24 cellular contexts compared by ENCODE assay signal in genomic region chr3:73021301-73021700, GRCh38.
"Had no signal": no experiment of that assay in that cellular context is flagged by ENCODE, and none has a peak within 500 bp of the region (broad histone marks: within the 10 kb centered on the region; RNA-seq: fewer than 3 reads in every experiment).

No MANE protein-coding gene starts in this region.

- DNase-seq: activated CD4-positive, alpha-beta T cell treated with anti-CD3 and anti-CD28 coated beads for 48 hours; activated CD4-positive, alpha-beta T cell treated with anti-CD3 and anti-CD28 coated beads, Interleukin-2, amount 50 U/mL, for 48 hours; activated CD8-positive, alpha-beta memory T cell treated with anti-CD3 and anti-CD28 coated beads for 24 hours; activated effector memory CD4-positive, alpha-beta T cell treated with anti-CD3 and anti-CD28 coated beads, Interleukin-2, amount 50 U/mL, for 16 hours; activated naive CD4-positive, alpha-beta T cell treated with anti-CD3 and anti-CD28 coated beads for 36 hours; activated naive CD8-positive, alpha-beta T cell treated with anti-CD3 and anti-CD28 coated beads for 36 hours; adrenal gland; endodermal cell; foreskin melanocyte; heart right ventricle; left lung; lower lobe of right lung; mesenchymal stem cell; naive thymus-derived CD8-positive, alpha-beta T cell; psoas muscle; stimulated activated CD4-positive, alpha-beta T cell treated with anti-CD3 and anti-CD28 coated beads, Interleukin-15, amount 100 ng/mL, for 24 hours; stimulated activated CD4-positive, alpha-beta T cell treated with anti-CD3 and anti-CD28 coated beads, Interleukin-2, amount 100 ng/mL, for 24 hours; stimulated activated naive CD4-positive, alpha-beta T cell; T-helper 17 cell; T1000; tibial artery; WERI-Rb-1 had no signal

- H3K4me3 Mint-ChIP-seq: activated naive CD4-positive, alpha-beta T cell treated with anti-CD3 and anti-CD28 coated beads for 36 hours; activated naive CD8-positive, alpha-beta T cell treated with anti-CD3 and anti-CD28 coated beads for 36 hours; brain; endodermal cell had no signal

- H3K27me3 Mint-ChIP-seq: activated naive CD8-positive, alpha-beta T cell treated with anti-CD3 and anti-CD28 coated beads for 36 hours; brain; naive thymus-derived CD8-positive, alpha-beta T cell; T-helper 17 cell had no signal

- H3K27ac Mint-ChIP-seq: activated naive CD4-positive, alpha-beta T cell treated with anti-CD3 and anti-CD28 coated beads for 36 hours; activated naive CD8-positive, alpha-beta T cell treated with anti-CD3 and anti-CD28 coated beads for 36 hours; brain; endodermal cell had no signal

- H3K9me3 Mint-ChIP-seq: activated naive CD4-positive, alpha-beta T cell treated with anti-CD3 and anti-CD28 coated beads for 36 hours; activated naive CD8-positive, alpha-beta T cell treated with anti-CD3 and anti-CD28 coated beads for 36 hours; brain; endodermal cell; naive thymus-derived CD8-positive, alpha-beta T cell had no signal

- ATAC-seq: activated CD4-positive, CD25-positive, alpha-beta regulatory T cell treated with anti-CD3 and anti-CD28 coated beads, Interleukin-2, amount 50 U/mL, for 24 hours; left lung; lower lobe of right lung; naive thymus-derived CD8-positive, alpha-beta T cell; T-helper 17 cell had no signal
